ENCODE assay signal across 8 cellular contexts in genomic region chr19:47790398-47790814, GRCh38. TPM values are rescaled to one million over a fixed set of nuclear protein-coding genes. Genes with fewer than 3 reads are reported as not detected.
A peak's percentile ranks its signal among the peaks of the same experiment; 100 is the strongest.
DNase-seq lines count a peak whose midpoint lies in the region; ATAC-seq lines count a peak whose summit lies in the region.

No MANE protein-coding gene starts in this region.

- H3K4me3 Mint-ChIP-seq in effector memory CD8-positive, alpha-beta T cell = no peak overlapping the region

- peak; percentile 73 for ATAC-seq in effector memory CD8-positive, alpha-beta T cell (replicated peaks)
- no peak for ATAC-seq in HG02840 (IDR thresholded peaks at IDR 0.05; ENCODE audit: low FRiP score, unreplicated experiment)

- peaks cover 0 to 8% of the 10 kb centered on the region in 2 donors for H3K4me1 Mint-ChIP-seq in effector memory CD8-positive, alpha-beta T cell (ENCODE audit: low read depth in 2 of 2)

- in situ Hi-C loops in ACHN (cut with HindIII; ENCODE audit: low pct_ligation_motif_present, low pct_unique_long_range_greater_than_20kb, low sequenced_read_pairs) = no loop called here

- H3K36me3 Mint-ChIP-seq in effector memory CD8-positive, alpha-beta T cell (ENCODE audit: insufficient read depth) = peaks cover 7% of the 10 kb centered on the region

- no peak overlapping the region for H3K27ac Mint-ChIP-seq in effector memory CD8-positive, alpha-beta T cell

- DNase-seq in ACHN (peak; percentile 67), GM19238 (ENCODE audit: insufficient read length, low spot score) (peak; percentile 66), NCI-H69 (lab: John Stamatoyannopoulos, UW) (peak; percentile 81), mesenteric fat pad (ENCODE audit: low spot score) (peak; percentile 93)
- peak; percentile 95 for DNase-seq in activated CD8-positive, alpha-beta memory T cell treated with anti-CD3 and anti-CD28 coated beads for 24 hours
- peak; percentile 76 to 85 (median 76) for DNase-seq in effector memory CD8-positive, alpha-beta T cell
- DNase-seq in stimulated activated CD8-positive, alpha-beta memory T cell treated with anti-CD3 and anti-CD28 coated beads, Interleukin-4, amount 100 ng/mL, for 1 hour (ENCODE audit: low read depth in 2 of 2, low spot score in 1 of 2) = peak; percentile 73 to 84

- H3K9me3 Mint-ChIP-seq in effector memory CD8-positive, alpha-beta T cell = no peaks in the 10 kb centered on the region

- H3K27me3 Mint-ChIP-seq in effector memory CD8-positive, alpha-beta T cell = peaks cover under 1 to 2% of the 10 kb centered on the region in 2 donors

RNA-seq across cellular contexts. Expression of gene SELENOW, which starts 11.9 kb away (rescaled TPM):
- 232 TPM for total RNA-seq in mesenteric fat pad

RNA-seq across cellular contexts. Expression of gene TPRX1, which starts 13.9 kb away (rescaled TPM):
- not detected for total RNA-seq in mesenteric fat pad

RNA-seq across cellular contexts. Expression of gene CRX, which starts 31.3 kb away (rescaled TPM):
- not detected for total RNA-seq in mesenteric fat pad

RNA-seq across cellular contexts. Expression of gene NOP53, which starts 45.1 kb away (rescaled TPM):
- total RNA-seq in mesenteric fat pad = 194 TPM
